8 cellular contexts compared by ENCODE assay signal in the genomic region with DNA sequence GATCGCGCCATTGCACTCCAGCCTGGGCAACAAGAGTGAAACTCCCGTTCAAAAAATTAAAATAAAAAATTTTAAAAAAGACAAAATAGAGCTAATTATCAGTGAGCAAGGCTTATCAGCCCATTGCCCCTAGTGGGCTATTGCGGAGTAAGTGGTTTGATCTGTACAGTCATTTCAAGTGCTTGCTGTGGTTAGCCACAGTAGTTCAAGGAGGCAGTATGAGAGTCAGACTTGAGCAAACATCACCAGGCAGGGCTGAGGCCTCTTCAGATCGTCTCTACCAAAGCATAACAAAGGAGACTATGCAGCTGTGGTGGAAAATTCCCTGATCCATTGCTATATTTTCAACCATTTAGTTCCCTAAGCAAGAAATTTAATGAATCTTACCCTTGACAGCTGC. TPM values are rescaled to one million over a fixed set of nuclear protein-coding genes. Genes with fewer than 3 reads are reported as not detected.
A peak's percentile ranks its signal among the peaks of the same experiment; 100 is the strongest.
DNase-seq lines count a peak whose midpoint lies in the region; ATAC-seq and TF ChIP-seq lines count a peak whose summit lies in the region.

No MANE protein-coding gene starts in this region.

- H3K9ac ChIP-seq in endodermal cell (ENCODE audit: extremely low read depth, low read length, poor library complexity, severe bottlenecking): no peak overlapping the region

- H3K4me3 Mint-ChIP-seq in endodermal cell: no peak overlapping the region

- H3K4me1 ChIP-seq in endodermal cell (ENCODE audit: control insufficient read depth, insufficient read depth, low read length): no peaks in the 10 kb centered on the region

- 70% methylated on average over 2 to 4 of the region's 5 CpGs for WGBS in endodermal cell (ENCODE audit: insufficient coverage in 1 of 2, insufficient read length in 1 of 2), 2 experiments

- H3K27ac Mint-ChIP-seq in endodermal cell: no peak overlapping the region

- H3K27me3 ChIP-seq in endodermal cell (ENCODE audit: control insufficient read depth, insufficient read depth, low read length, poor library complexity, severe bottlenecking): peaks cover 28% of the 10 kb centered on the region

- H3K27ac ChIP-seq in endodermal cell (ENCODE audit: low read depth, low read length): no peak overlapping the region

- peaks cover 19% of the 10 kb centered on the region for H3K4me1 Mint-ChIP-seq in endodermal cell

- peak; percentile 53 for TF ChIP-seq CTCF in endodermal cell (conservative IDR thresholded peaks at IDR 0.05)

- H3K36me3 Mint-ChIP-seq in endodermal cell (ENCODE audit: low read depth): no peaks in the 10 kb centered on the region

- H3K9me3 Mint-ChIP-seq in endodermal cell: no peaks in the 10 kb centered on the region

- peaks cover 11% of the 10 kb centered on the region for H3K36me3 ChIP-seq in endodermal cell (ENCODE audit: control insufficient read depth, insufficient read depth, low read length)

- H3K4me3 ChIP-seq in endodermal cell (ENCODE audit: low read length): no peak overlapping the region

- peaks cover 77% of the 10 kb centered on the region for H3K27me3 Mint-ChIP-seq in endodermal cell (ENCODE audit: insufficient read depth)

- no peaks in the 10 kb centered on the region for H3K9me3 ChIP-seq in endodermal cell (ENCODE audit: control insufficient read depth, low read length)

- ATAC-seq in GM19324 (IDR thresholded peaks at IDR 0.05; ENCODE audit: low FRiP score, unreplicated experiment) (peak; percentile 56), HG03135 (IDR thresholded peaks at IDR 0.05; ENCODE audit: unreplicated experiment) (peak; percentile 95)

- DNase-seq in DMS53 (lab: John Stamatoyannopoulos, UW) (peak; percentile 94), RPMI7951 (ENCODE audit: low read depth) (peak; percentile 87), endodermal cell (no peak), T1000 (lab: John Stamatoyannopoulos, UW) (no peak), NCI-H1105 (lab: John Stamatoyannopoulos, UW) (no peak)
- DNase-seq in effector CD4-positive, alpha-beta T cell: no peak

RNA-seq across cellular contexts. Expression of a gene that starts 4.3 kb away (rescaled TPM):
- total RNA-seq in RPMI7951 (2014; rRNA removed; shearing (Covaris generic)): 27.8 and 33.5 TPM in 2 replicates
- total RNA-seq in endodermal cell: 10 to 100 TPM; 27.1 to 32.5 TPM
- 24.3 TPM for polyA plus RNA-seq in endodermal cell (2013, experiment 1 of 2)
- polyA plus RNA-seq in endodermal cell (2013, experiment 2 of 2): 23.7 TPM

RNA-seq across cellular contexts. Expression of a gene that starts 6.5 kb away (rescaled TPM):
- total RNA-seq in RPMI7951 (2014; rRNA removed; shearing (Covaris generic)): 102 and 123 TPM in 2 replicates
- 10 to 100 TPM; 20.6 to 35.5 TPM for total RNA-seq in endodermal cell
- polyA plus RNA-seq in endodermal cell (2013, experiment 1 of 2): 38.5 TPM
- polyA plus RNA-seq in endodermal cell (2013, experiment 2 of 2): 38.1 TPM

Comparison
In these comparisons a context has a peak if more than half of its experiments do, and no peak if none do; other contexts are left out.
1. DNase-seq: peak in DMS53 (single experiment) and RPMI7951 (single experiment); none in endodermal cell (single experiment), T1000 (single experiment), effector CD4-positive, alpha-beta T cell (single experiment) and NCI-H1105 (single experiment).